ENCODE assay signal across 22 cellular contexts in genomic region chr7:45975847-45976484, GRCh38.
"Had no signal": no experiment of that assay in that cellular context is flagged by ENCODE, and none has a peak within 500 bp of the region (broad histone marks: within the 10 kb centered on the region; RNA-seq: fewer than 3 reads in every experiment).

No MANE protein-coding gene starts in this region.

- DNase-seq: activated CD4-positive, alpha-beta T cell treated with anti-CD3 and anti-CD28 coated beads for 1 hour; activated CD4-positive, alpha-beta T cell treated with anti-CD3 and anti-CD28 coated beads, Interleukin-2, amount 50 U/mL, for 4 hours; activated naive CD4-positive, alpha-beta T cell treated with anti-CD3 and anti-CD28 coated beads for 36 hours; activated naive CD8-positive, alpha-beta T cell treated with anti-CD3 and anti-CD28 coated beads, Interleukin-2, amount 10 ng/mL, durations not matched to agents 7 days and 5 days; activated T-cell treated with anti-CD3 and anti-CD28 coated beads, Interleukin-2, amount 50 U/mL, for 48 hours; amniotic stem cell; dermis blood vessel endothelial cell; effector CD8-positive, alpha-beta T cell; foreskin melanocyte; immature natural killer cell; lower lobe of right lung; naive thymus-derived CD4-positive, alpha-beta T cell; retina; stimulated activated CD4-positive, alpha-beta T cell treated with anti-CD3 and anti-CD28 coated beads, Interleukin-4, amount 100 ng/mL, for 24 hours; T-helper 9 cell; transverse colon had no signal

- H3K9me3 ChIP-seq: lower lobe of right lung, transverse colon had no signal

- H3K4me1 ChIP-seq: neural progenitor cell had no signal

- H3K27me3 Mint-ChIP-seq: activated naive CD8-positive, alpha-beta T cell treated with anti-CD3 and anti-CD28 coated beads, Interleukin-2, amount 10 ng/mL, durations not matched to agents 7 days and 5 days; naive thymus-derived CD4-positive, alpha-beta T cell; stimulated activated naive CD8-positive, alpha-beta T cell treated with anti-CD3 and anti-CD28 coated beads, Interleukin-15, Interleukin-2, amounts not matched to agents 100 ng/mL and 50 ng/mL, for 24 hours had no signal

- H3K9ac ChIP-seq: neural progenitor cell had no signal

- H3K27me3 ChIP-seq: cardiac muscle cell, hepatocyte, neural progenitor cell, transverse colon had no signal

- H3K4me3 ChIP-seq: cardiac muscle cell, hepatocyte, lower lobe of right lung, neural progenitor cell, transverse colon had no signal

- H3K79me2 ChIP-seq: hepatocyte had no signal

- ATAC-seq: left lobe of liver; lower lobe of right lung; naive thymus-derived CD4-positive, alpha-beta T cell had no signal

- H3K27ac Mint-ChIP-seq: activated naive CD4-positive, alpha-beta T cell treated with anti-CD3 and anti-CD28 coated beads for 36 hours; activated naive CD8-positive, alpha-beta T cell treated with anti-CD3 and anti-CD28 coated beads, Interleukin-2, amount 10 ng/mL, durations not matched to agents 7 days and 5 days; immature natural killer cell; naive thymus-derived CD4-positive, alpha-beta T cell; progenitor cell of endocrine pancreas; stimulated activated naive CD8-positive, alpha-beta T cell treated with anti-CD3 and anti-CD28 coated beads, Interleukin-15, Interleukin-2, amounts not matched to agents 100 ng/mL and 50 ng/mL, for 24 hours had no signal

- H3K9me3 Mint-ChIP-seq: activated naive CD4-positive, alpha-beta T cell treated with anti-CD3 and anti-CD28 coated beads for 36 hours; activated naive CD8-positive, alpha-beta T cell treated with anti-CD3 and anti-CD28 coated beads, Interleukin-2, amount 10 ng/mL, durations not matched to agents 7 days and 5 days; stimulated activated naive CD8-positive, alpha-beta T cell treated with anti-CD3 and anti-CD28 coated beads, Interleukin-15, Interleukin-2, amounts not matched to agents 100 ng/mL and 50 ng/mL, for 24 hours had no signal

- H2AFZ ChIP-seq: hepatocyte, neural progenitor cell had no signal

- H3K36me3 ChIP-seq: cardiac muscle cell, lower lobe of right lung, neural progenitor cell, transverse colon had no signal

- H3K4me3 Mint-ChIP-seq: activated naive CD4-positive, alpha-beta T cell treated with anti-CD3 and anti-CD28 coated beads for 36 hours; activated naive CD8-positive, alpha-beta T cell treated with anti-CD3 and anti-CD28 coated beads, Interleukin-2, amount 10 ng/mL, durations not matched to agents 7 days and 5 days; immature natural killer cell; naive thymus-derived CD4-positive, alpha-beta T cell; neural progenitor cell; stimulated activated naive CD8-positive, alpha-beta T cell treated with anti-CD3 and anti-CD28 coated beads, Interleukin-15, Interleukin-2, amounts not matched to agents 100 ng/mL and 50 ng/mL, for 24 hours had no signal

- H3K36me3 Mint-ChIP-seq: activated naive CD8-positive, alpha-beta T cell treated with anti-CD3 and anti-CD28 coated beads, Interleukin-2, amount 10 ng/mL, durations not matched to agents 7 days and 5 days; neural progenitor cell had no signal

- H3K4me2 ChIP-seq: hepatocyte, neural progenitor cell had no signal

- H3K27ac ChIP-seq: cardiac muscle cell, hepatocyte, lower lobe of right lung, neural progenitor cell, transverse colon had no signal
